8 cellular contexts compared by ENCODE assay signal in genomic region chr19:14495678-14496028, GRCh38. TPM values are rescaled to one million over a fixed set of nuclear protein-coding genes. Genes with fewer than 3 reads are reported as not detected.
DNase-seq lines count a peak whose midpoint lies in the region; ATAC-seq, FAIRE-seq and TF ChIP-seq lines count a peak whose summit lies in the region.

No MANE protein-coding gene starts in this region.

- POLR2A ChIA-PET in A549 (lab: Yijun Ruan, JAX) = interaction anchor here (1.5 to 3.9 kb wide), 2 partner anchors 11 to 22 kb away, joined by 7 to 31 read pairs; partner anchors contain the start of gene DNAJB1
- POLR2A ChIA-PET in HCT116 (lab: Charles Lee) = interaction anchor here (1.1 to 3.1 kb wide), 5 partner anchors 11 to 359 kb away, joined by 3 to 15 read pairs (median 11); partner anchors contain the start of genes ASF1B and DNAJB1

- peak overlapping the region; percentile 93 for H3K4me2 ChIP-seq in A549
- peak overlapping the region; percentile 79 for H3K4me2 ChIP-seq in HCT116 (ENCODE audit: low read length)

- intact Hi-C loops in HCT116 (cut with micrococcal nuclease) = no loop called here
- intact Hi-C loops in sciatic nerve (cut with DNase I) = no loop called here

- H3K27ac ChIP-seq in A549 (peak overlapping the region; percentile 89 to 99), HCT116 (ENCODE audit: low read depth, low read length) (peak overlapping the region; percentile 58), lung (ENCODE audit: low read depth in 1 of 2, low read length in 1 of 2) (peak overlapping the region; percentile 64 to 81)

- peaks cover 9% of the 10 kb centered on the region for H3K27me3 Mint-ChIP-seq in brain

- peak overlapping the region; percentile 86 for H3K9ac ChIP-seq in HCT116 (ENCODE audit: low read length)

- peak in 1 of 2 experiments; percentile 4; a peak in 1 of 6 replicates for ATAC-seq in A549
- no peak; the same call in 1 of the 2 replicates for ATAC-seq in HCT116
- no peak for ATAC-seq in lung (ENCODE audit: insufficient read depth, low FRiP score)
- no peak for ATAC-seq in sciatic nerve

- H3K4me3 Mint-ChIP-seq in brain = peak overlapping the region; percentile 91 to 95 (median 93)

- CTCF ChIA-PET in A549 (lab: Yijun Ruan, JAX) (interaction anchor here (0.6 to 3.7 kb wide), 5 partner anchors 10 to 350 kb away, joined by 3 to 21 read pairs (median 6); no protein-coding TSS in a partner anchor), HCT116 (lab: Charles Lee) (interaction anchor here (1.1 to 1.8 kb wide), 4 partner anchors 8 to 359 kb away, joined by 3 to 5 read pairs (median 4); partner anchors contain the start of gene ASF1B)

- H3K27ac Mint-ChIP-seq in brain = peak overlapping the region in 4 of 5 experiments; percentile 53 to 87 (median 73)

- no peaks in the 10 kb centered on the region for H3K9me2 ChIP-seq in HCT116 (ENCODE audit: insufficient read depth)

- H3K79me2 ChIP-seq in HCT116 (ENCODE audit: insufficient read depth, low read length) = peaks cover 41% of the 10 kb centered on the region

- TF ChIP-seq RAD21 in A549 (conservative IDR thresholded peaks at IDR 0.05 in 1 of 2, IDR thresholded peaks at IDR 0.05 in 1 of 2) = 0 out of 5 replicates have a peak, but pooled peaks of 1 of the 2 experiments have one; percentile 9
- TF ChIP-seq RAD21 in HCT116 (IDR thresholded peaks at IDR 0.05; ENCODE audit: low read depth) = no peak

- no peaks in the 10 kb centered on the region for H4K20me1 ChIP-seq in HCT116 (ENCODE audit: insufficient read depth)

- H3K4me1 ChIP-seq in A549 (peaks cover 28% of the 10 kb centered on the region), HCT116 (ENCODE audit: control insufficient read depth in 1 of 2, insufficient read depth in 2 of 2, low read length in 2 of 2) (peaks cover 20 to 29% of the 10 kb centered on the region in 2 experiments), lung (ENCODE audit: control insufficient read depth in 2 of 2, insufficient read depth in 2 of 2, low read length in 2 of 2) (peaks cover 0 to 18% of the 10 kb centered on the region in 2 donors)

- H3K9me3 ChIP-seq in A549 (no peaks in the 10 kb centered on the region), HCT116 (ENCODE audit: control insufficient read depth in 1 of 2, insufficient read depth in 1 of 2, low read depth in 1 of 2, low read length in 2 of 2) (no peaks in the 10 kb centered on the region), lung (ENCODE audit: control insufficient read depth in 2 of 2, insufficient read depth in 1 of 2, low read length in 1 of 2) (no peaks in the 10 kb centered on the region)

- no TSS peak for BruUV-seq in HCT116 (replicated peaks; lab: Mats Ljungman, UMichigan)

- TF ChIP-seq CTCF in A549 (IDR thresholded peaks at IDR 0.05) = no peak
- no peak for TF ChIP-seq CTCF in HCT116 (IDR thresholded peaks at IDR 0.05 in 2 of 3, conservative IDR thresholded peaks at IDR 0.05 in 1 of 3; ENCODE audit: borderline replicate concordance in 1 of 3, insufficient read depth in 1 of 3, low read depth in 2 of 3, low read length in 2 of 3)
- no peak for TF ChIP-seq CTCF in brain (conservative IDR thresholded peaks at IDR 0.05)
- TF ChIP-seq CTCF in lung (IDR thresholded peaks at IDR 0.05; ENCODE audit: control extremely low read depth, extremely low read depth) = no peak

- no CpG with 5 or more reads among the region's 28 CpGs for WGBS in A549 (ENCODE audit: missing lambda C conversion rate)
- 0 to 2% methylated on average over 20 to 28 of the region's 28 CpGs for WGBS in lung, 2 donors

- no peak for TF ChIP-seq EP300 in A549 (IDR thresholded peaks at IDR 0.05)

- RAD21 ChIA-PET in HCT116 (lab: Charles Lee; ENCODE audit: low non-redundant PET in 1 of 2, low total read pairs in 2 of 2, uncharacterized antibody in 2 of 2, unreplicated experiment in 2 of 2) = no interaction called here

- H2AFZ ChIP-seq in HCT116 (ENCODE audit: low read depth, low read length, poor library complexity, severe bottlenecking) = no peak overlapping the region

- peak overlapping the region; percentile 68 for H3K4me3 ChIP-seq in A549
- H3K4me3 ChIP-seq in HCT116 (replicated peaks in 1 of 2; ENCODE audit: low read depth in 1 of 2, low read length in 2 of 2) = peak overlapping the region; percentile 78 to 86
- peak overlapping the region; percentile 61 for H3K4me3 ChIP-seq in lung

- H3K9me3 Mint-ChIP-seq in brain = peaks cover 0 to 4% (median 0%) of the 10 kb centered on the region in 5 experiments

- H3K36me3 ChIP-seq in HCT116 (ENCODE audit: control insufficient read depth in 1 of 2, insufficient read depth in 2 of 2, low read length in 2 of 2) (peaks cover 0 to 3% of the 10 kb centered on the region in 2 experiments; a peak in 2 of 4 replicates), lung (ENCODE audit: control insufficient read depth in 2 of 2, insufficient read depth in 2 of 2, low read length in 2 of 2) (peaks cover 0 to 5% of the 10 kb centered on the region in 2 donors)

- DNase-seq in A549 (ENCODE audit: low read depth in 1 of 2, low spot score in 1 of 2) (no peak), HCT116 (ENCODE audit: low read depth, low spot score) (no peak), lung (ENCODE audit: low spot score) (no peak), 8988T (no peak), sciatic nerve (ENCODE audit: low spot score) (no peak), NCI-H187 (lab: John Stamatoyannopoulos, UW) (no peak)
- no peak for DNase-seq in central memory CD4-positive, alpha-beta T cell

- H3K36me3 Mint-ChIP-seq in brain = peaks cover 27% of the 10 kb centered on the region

- TF ChIP-seq POLR2A in A549 (IDR thresholded peaks at IDR 0.05; ENCODE audit: low read length) (no peak), HCT116 (IDR thresholded peaks at IDR 0.05; ENCODE audit: borderline replicate concordance, extremely low read depth, insufficient read depth, insufficient read length) (no peak)

- H3K4me1 Mint-ChIP-seq in brain = peaks cover 33% of the 10 kb centered on the region

- FAIRE-seq in A549 (lab: Jason Lieb, UNC) = no peak

- H3K27me3 ChIP-seq in HCT116 (ENCODE audit: insufficient read depth, low read length) (no peaks in the 10 kb centered on the region), lung (ENCODE audit: control insufficient read depth, insufficient read depth) (no peaks in the 10 kb centered on the region)

TF ChIP-seq in A549, 52 proteins besides CTCF, POLR2A, EP300 and RAD21 (continues in another document):
- TF ChIP-seq PHF8 (IDR thresholded peaks at IDR 0.05; ENCODE audit: borderline replicate concordance, low read depth) = peak; percentile 59; the same call in 1 of the 2 replicates

TF ChIP-seq in HCT116, 20 proteins besides CTCF, POLR2A, EP300 and RAD21:
- no peak for TF ChIP-seq TCF7L2 (IDR thresholded peaks at IDR 0.05; ENCODE audit: borderline replicate concordance, extremely low read depth, insufficient read depth, insufficient read length)
- no peak for TF ChIP-seq CBX3 (IDR thresholded peaks at IDR 0.05; ENCODE audit: low read depth)
- TF ChIP-seq EZH2phosphoT487 (IDR thresholded peaks at IDR 0.05; ENCODE audit: borderline replicate concordance) = no peak
- no peak for TF ChIP-seq SP1 (IDR thresholded peaks at IDR 0.05; ENCODE audit: low read depth)
- TF ChIP-seq POLR2AphosphoS5 (IDR thresholded peaks at IDR 0.05; ENCODE audit: low read depth, low read length) = no peak
TF ChIP-seq in HCT116: peak in this region for 0.

RNA-seq across cellular contexts. Expression of gene GIPC1, which starts 0.3 kb away (rescaled TPM):
- polyA plus RNA-seq in A549 (2011; rRNA removed) (41.4 and 52.9 TPM in 2 replicates), A549 (2017; fragmentation: RNase III; extraction: RNeasy Plus Mini Kit Qiagen cat#74134 plus additional on column Dnase treatment) (81.4 to 88.6 TPM (median 86.4 TPM) in 3 replicates), brain (ENCODE audit: insufficient read depth, low read depth, low replicate concordance) (137 TPM), lung (100 to 1,000 TPM; 126 to 156 TPM)
- polyA plus RNA-seq in A549 (2012; cell fraction: cytosol; rRNA removed) = 99.5 and 148 TPM in 2 replicates
- polyA plus RNA-seq in A549 (2012; cell fraction: nucleus; rRNA removed) = 116 and 149 TPM in 2 replicates
- 27.3 and 33.1 TPM in 2 replicates for polyA minus RNA-seq in A549 (2011; rRNA and poly(A)+ RNA removed)
- total RNA-seq in HCT116 (2021; ENCODE audit: unreplicated experiment) (103 TPM), lung (100 to 1,000 TPM in 1 of 2 donors, 10 to 100 TPM in 1; 94.9 to 136 TPM), sciatic nerve (50.2 TPM)
- 112 and 135 TPM in 2 replicates for polyA plus RNA-seq in HCT116 (2012)

RNA-seq across cellular contexts. Expression of gene PTGER1, which starts 20.5 kb away (rescaled TPM):
- polyA plus RNA-seq in A549 (2011; rRNA removed) (0.06 TPM in 1 of 2 replicates, not detected in the other), A549 (2017; fragmentation: RNase III; extraction: RNeasy Plus Mini Kit Qiagen cat#74134 plus additional on column Dnase treatment) (0.12 to 0.18 TPM (median 0.17 TPM) in 3 replicates), brain (ENCODE audit: insufficient read depth, low read depth, low replicate concordance) (1.5 TPM), lung (1 to 10 TPM in 1 of 2 donors, under 1 TPM in 1; 0.73 to 1.4 TPM)
- 0.12 and 0.27 TPM in 2 replicates for polyA plus RNA-seq in A549 (2012; cell fraction: cytosol; rRNA removed)
- polyA plus RNA-seq in A549 (2012; cell fraction: nucleus; rRNA removed) = 0.21 and 0.70 TPM in 2 replicates
- polyA minus RNA-seq in A549 (2011; rRNA and poly(A)+ RNA removed) = not detected in 2 replicates
- total RNA-seq in HCT116 (2021; ENCODE audit: unreplicated experiment) (1.1 TPM), lung (1 to 10 TPM; 2.0 to 4.3 TPM), sciatic nerve (2.4 TPM)
- 0.47 and 0.55 TPM in 2 replicates for polyA plus RNA-seq in HCT116 (2012)

RNA-seq across cellular contexts. Expression of gene DNAJB1, which starts 22.5 kb away (rescaled TPM):
- polyA plus RNA-seq in A549 (2011; rRNA removed) = 124 and 126 TPM in 2 replicates
- 119 and 126 TPM in 2 replicates for polyA plus RNA-seq in A549 (2012; cell fraction: cytosol; rRNA removed)
- polyA plus RNA-seq in A549 (2012; cell fraction: nucleus; rRNA removed) = 90.3 and 104 TPM in 2 replicates
- polyA plus RNA-seq in A549 (2017; fragmentation: RNase III; extraction: RNeasy Plus Mini Kit Qiagen cat#74134 plus additional on column Dnase treatment) = 110 to 128 TPM (median 116 TPM) in 3 replicates
- polyA minus RNA-seq in A549 (2011; rRNA and poly(A)+ RNA removed) = 85.5 and 90.5 TPM in 2 replicates
- total RNA-seq in HCT116 (2021; ENCODE audit: unreplicated experiment) = 175 TPM
- 129 and 139 TPM in 2 replicates for polyA plus RNA-seq in HCT116 (2012)
- 154 TPM for polyA plus RNA-seq in brain (ENCODE audit: insufficient read depth, low read depth, low replicate concordance)
- 100 to 1,000 TPM; 115 to 171 TPM for total RNA-seq in lung
- polyA plus RNA-seq in lung = 10 to 100 TPM; 72.2 to 73.7 TPM
- total RNA-seq in sciatic nerve = 86.0 TPM

RNA-seq across cellular contexts. Expression of gene TECR, which starts 33.7 kb away (rescaled TPM):
- polyA plus RNA-seq in A549 (2011; rRNA removed) = 74.4 and 87.7 TPM in 2 replicates
- 109 and 151 TPM in 2 replicates for polyA plus RNA-seq in A549 (2012; cell fraction: cytosol; rRNA removed)
- polyA plus RNA-seq in A549 (2012; cell fraction: nucleus; rRNA removed) = 315 and 372 TPM in 2 replicates
- polyA plus RNA-seq in A549 (2017; fragmentation: RNase III; extraction: RNeasy Plus Mini Kit Qiagen cat#74134 plus additional on column Dnase treatment) = 118 to 149 TPM (median 139 TPM) in 3 replicates
- polyA minus RNA-seq in A549 (2011; rRNA and poly(A)+ RNA removed) = 239 and 266 TPM in 2 replicates
- total RNA-seq in HCT116 (2021; ENCODE audit: unreplicated experiment) = 232 TPM
- polyA plus RNA-seq in HCT116 (2012) = 305 and 352 TPM in 2 replicates
- 627 TPM for polyA plus RNA-seq in brain (ENCODE audit: insufficient read depth, low read depth, low replicate concordance)
- 100 to 1,000 TPM in 1 of 2 donors, 10 to 100 TPM in 1; 32.7 to 153 TPM for total RNA-seq in lung
- 100 to 1,000 TPM in 1 of 2 donors, 10 to 100 TPM in 1; 89.1 to 193 TPM for polyA plus RNA-seq in lung
- 101 TPM for total RNA-seq in sciatic nerve
